Comparison of ENCODE assay signal across 26 cellular contexts in genomic region chr1:177838910-177839309, GRCh38.
"Had no signal": no experiment of that assay in that cellular context is flagged by ENCODE, and none has a peak within 500 bp of the region (broad histone marks: within the 10 kb centered on the region; RNA-seq: fewer than 3 reads in every experiment).

No MANE protein-coding gene starts in this region.

- H3K4me2 ChIP-seq: neural progenitor cell had no signal

- DNase-seq: naive thymus-derived CD4-positive, alpha-beta T cell; natural killer cell; nucleus accumbens; pancreas; right cardiac atrium; right lobe of liver; sigmoid colon; small intestine; stimulated activated CD4-positive, alpha-beta T cell treated with anti-CD3 and anti-CD28 coated beads, Interleukin-15, amount 100 ng/mL, for 24 hours; stimulated activated CD4-positive, alpha-beta T cell treated with anti-CD3 and anti-CD28 coated beads, Interleukin-2, amount 100 ng/mL, for 24 hours; stimulated activated CD4-positive, alpha-beta T cell treated with anti-CD3 and anti-CD28 coated beads, Interleukin-2, amount 100 ng/mL, for 48 hours; stimulated activated CD4-positive, alpha-beta T cell treated with anti-CD3 and anti-CD28 coated beads, Interleukin-4, amount 100 ng/mL, for 24 hours; stimulated activated naive CD4-positive, alpha-beta T cell; stimulated activated naive CD8-positive, alpha-beta T cell treated with anti-CD3 and anti-CD28 coated beads, Interleukin-15, amount 100 ng/mL, for 72 hours; stimulated activated naive CD8-positive, alpha-beta T cell treated with anti-CD3 and anti-CD28 coated beads, Interleukin-15, Interleukin-2, amounts not matched to agents 100 U/mL and 50 U/mL, for 24 hours; substantia nigra; testis; trophoblast cell; upper lobe of left lung had no signal

- H3K27me3 ChIP-seq: neural progenitor cell, neutrophil, pancreas, right lobe of liver, sigmoid colon, suprapubic skin, testis, tibial nerve, upper lobe of left lung, vagina had no signal

- H2AFZ ChIP-seq: neural progenitor cell had no signal

- ATAC-seq: naive thymus-derived CD4-positive, alpha-beta T cell; natural killer cell; pancreas; right cardiac atrium; right lobe of liver; stimulated activated memory B cell treated with anti-CD40 and anti-IgM and Interleukin-4, amounts not matched to agents 10 μg/mL and 1 μg/mL and 100 μg/mL, for 72 hours; stimulated activated naive CD8-positive, alpha-beta T cell treated with anti-CD3 and anti-CD28 coated beads, Interleukin-15, amount 100 ng/mL, for 72 hours; stimulated activated naive CD8-positive, alpha-beta T cell treated with anti-CD3 and anti-CD28 coated beads, Interleukin-15, Interleukin-2, amounts not matched to agents 100 U/mL and 50 U/mL, for 24 hours had no signal

- H3K4me3 ChIP-seq: neural progenitor cell, pancreas, prostate gland, right lobe of liver, sigmoid colon, suprapubic skin, testis, tibial nerve, upper lobe of left lung, vagina had no signal

- H3K4me1 ChIP-seq: neural progenitor cell, pancreas, prostate gland, right lobe of liver, sigmoid colon, suprapubic skin, testis, tibial nerve, upper lobe of left lung, vagina had no signal

- H3K9ac ChIP-seq: neural progenitor cell had no signal

- H3K27ac ChIP-seq: neural progenitor cell, neutrophil, pancreas, prostate gland, right lobe of liver, sigmoid colon, suprapubic skin, testis, tibial nerve, upper lobe of left lung, vagina had no signal

- H3K36me3 ChIP-seq: neural progenitor cell, neutrophil, pancreas, prostate gland, right lobe of liver, sigmoid colon, suprapubic skin, tibial nerve, upper lobe of left lung, vagina had no signal

- H3K9me3 ChIP-seq: neutrophil, pancreas, prostate gland, right lobe of liver, sigmoid colon, suprapubic skin, testis, tibial nerve, vagina had no signal
